15 cellular contexts compared by ENCODE assay signal in the genomic region with DNA sequence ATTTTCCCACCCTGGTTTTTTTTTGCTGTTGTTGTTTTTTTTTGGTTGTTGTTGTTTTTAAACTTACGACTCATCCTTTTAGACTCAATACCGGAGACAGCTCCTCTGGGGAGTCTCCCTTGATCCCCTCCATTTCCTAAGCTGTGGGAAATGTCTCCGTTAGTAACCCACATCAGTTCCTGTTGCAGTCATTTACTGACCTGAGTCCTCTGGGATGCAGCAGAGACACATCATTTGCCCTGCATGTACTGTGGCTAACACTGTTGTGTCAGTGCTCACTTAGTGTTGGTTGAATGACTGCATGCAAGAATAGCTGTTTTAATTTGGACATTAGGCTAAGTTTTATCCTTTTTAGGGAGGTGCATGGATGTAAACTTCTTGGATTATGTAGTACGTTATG.
DNase-seq lines count a peak whose midpoint lies in the region; ATAC-seq and TF ChIP-seq lines count a peak whose summit lies in the region.
"Had no signal": no experiment of that assay in that cellular context is flagged by ENCODE, and none has a peak within 500 bp of the region (broad histone marks: within the 10 kb centered on the region; RNA-seq: fewer than 3 reads in every experiment).

No MANE protein-coding gene starts in this region.

- POLR2A ChIA-PET in CD8-positive, alpha-beta T cell (lab: Charles Lee), result no interaction called here

- H3K9me3 Mint-ChIP-seq in CD8-positive, alpha-beta T cell, result no peaks in the 10 kb centered on the region
- no peaks in the 10 kb centered on the region for H3K9me3 Mint-ChIP-seq in central memory CD8-positive, alpha-beta T cell
- H3K9me3 Mint-ChIP-seq in natural killer cell treated with Interleukin-12 subunit alpha and Interleukin-12 subunit beta and Interleukin-15 and Interleukin-18, amount 100 ng/mL, for 72 hours, result no peaks in the 10 kb centered on the region

- no peak for ATAC-seq in CD8-positive, alpha-beta T cell
- ATAC-seq in HG03196 (IDR thresholded peaks at IDR 0.05; ENCODE audit: unreplicated experiment) (peak; percentile 34), GM18519 (IDR thresholded peaks at IDR 0.05; ENCODE audit: low FRiP score, unreplicated experiment) (no peak), HG03521 (IDR thresholded peaks at IDR 0.05; ENCODE audit: unreplicated experiment) (no peak)
- no peak for ATAC-seq in central memory CD8-positive, alpha-beta T cell (replicated peaks; ENCODE audit: extremely low read depth, poor library complexity, severe bottlenecking)
- peak; percentile 82 for ATAC-seq in natural killer cell treated with Interleukin-12 subunit alpha and Interleukin-12 subunit beta and Interleukin-15 and Interleukin-18, amount 100 ng/mL, for 72 hours
- ATAC-seq: HCT116, lower lobe of right lung had no signal

- peaks cover 53% of the 10 kb centered on the region for H3K4me1 ChIP-seq in CD8-positive, alpha-beta T cell (ENCODE audit: insufficient read depth, low read length)
- peaks cover 3% of the 10 kb centered on the region for H3K4me1 ChIP-seq in effector memory CD4-positive, alpha-beta T cell (ENCODE audit: control insufficient read depth, insufficient read depth, low read length, poor library complexity, severe bottlenecking)

- H3K36me3 ChIP-seq in CD8-positive, alpha-beta T cell (ENCODE audit: insufficient read depth, low read length), result peaks cover 7% of the 10 kb centered on the region
- H3K36me3 ChIP-seq in effector memory CD4-positive, alpha-beta T cell (ENCODE audit: control insufficient read depth, insufficient read depth, low read length), result peaks cover 18% of the 10 kb centered on the region
- H3K36me3 ChIP-seq: lower lobe of right lung had no signal

- no peak for TF ChIP-seq CTCF in CD8-positive, alpha-beta T cell (IDR thresholded peaks at IDR 0.05)

- H3K27ac ChIP-seq in CD8-positive, alpha-beta T cell (ENCODE audit: low read depth, low read length), result no peak overlapping the region
- no peak overlapping the region for H3K27ac ChIP-seq in effector memory CD4-positive, alpha-beta T cell (ENCODE audit: insufficient read depth, low read length, poor library complexity, severe bottlenecking)
- H3K27ac ChIP-seq: lower lobe of right lung had no signal

- peak overlapping the region; percentile 81 for H3K27ac Mint-ChIP-seq in CD8-positive, alpha-beta T cell
- peak overlapping the region; percentile 85 for H3K27ac Mint-ChIP-seq in central memory CD8-positive, alpha-beta T cell (ENCODE audit: low read depth)
- peak overlapping the region; percentile 74 to 94 for H3K27ac Mint-ChIP-seq in natural killer cell treated with Interleukin-12 subunit alpha and Interleukin-12 subunit beta and Interleukin-15 and Interleukin-18, amount 100 ng/mL, for 72 hours

- no peak for DNase-seq in CD8-positive, alpha-beta T cell
- DNase-seq in central memory CD8-positive, alpha-beta T cell (ENCODE audit: low spot score in 2 of 2), result no peak
- no peak for DNase-seq in natural killer cell treated with Interleukin-12 subunit alpha and Interleukin-12 subunit beta and Interleukin-15 and Interleukin-18, amount 100 ng/mL, for 72 hours (ENCODE audit: low spot score)
- no peak for DNase-seq in effector memory CD4-positive, alpha-beta T cell
- no peak for DNase-seq in NCI-H69 (lab: John Stamatoyannopoulos, UW)
- DNase-seq: activated CD4-positive, CD25-positive, alpha-beta regulatory T cell; aorta; DMS53; lower lobe of right lung; NCI-H2107; stimulated activated CD8-positive, alpha-beta memory T cell treated with anti-CD3 and anti-CD28 coated beads, Interleukin-4, amount 100 ng/mL, for 48 hours had no signal

- H3K27me3 Mint-ChIP-seq in CD8-positive, alpha-beta T cell (ENCODE audit: low read depth), result no peaks in the 10 kb centered on the region
- no peaks in the 10 kb centered on the region for H3K27me3 Mint-ChIP-seq in central memory CD8-positive, alpha-beta T cell
- H3K27me3 Mint-ChIP-seq in natural killer cell treated with Interleukin-12 subunit alpha and Interleukin-12 subunit beta and Interleukin-15 and Interleukin-18, amount 100 ng/mL, for 72 hours, result no peaks in the 10 kb centered on the region

- no peaks in the 10 kb centered on the region for H3K27me3 ChIP-seq in CD8-positive, alpha-beta T cell (ENCODE audit: insufficient read depth, low read length)
- no peaks in the 10 kb centered on the region for H3K27me3 ChIP-seq in effector memory CD4-positive, alpha-beta T cell (replicated peaks; ENCODE audit: control insufficient read depth, insufficient read depth, low read length, poor library complexity, severe bottlenecking)

- H3K4me3 ChIP-seq in CD8-positive, alpha-beta T cell (ENCODE audit: low read depth, low read length), result no peak overlapping the region
- H3K4me3 ChIP-seq in effector memory CD4-positive, alpha-beta T cell (ENCODE audit: insufficient read depth, low read depth, low read length, poor library complexity, severe bottlenecking), result no peak overlapping the region
- H3K4me3 ChIP-seq: lower lobe of right lung had no signal

- CTCF ChIA-PET in CD8-positive, alpha-beta T cell (lab: Charles Lee), result interaction anchor here (0.8 kb wide), 1 partner anchor 24 kb away, joined by 3 read pairs; no protein-coding TSS in a partner anchor

- H3K36me3 Mint-ChIP-seq in CD8-positive, alpha-beta T cell, result peaks cover 47% of the 10 kb centered on the region
- peaks cover 28% of the 10 kb centered on the region for H3K36me3 Mint-ChIP-seq in central memory CD8-positive, alpha-beta T cell (ENCODE audit: insufficient read depth)
- peaks cover 7% of the 10 kb centered on the region for H3K36me3 Mint-ChIP-seq in natural killer cell treated with Interleukin-12 subunit alpha and Interleukin-12 subunit beta and Interleukin-15 and Interleukin-18, amount 100 ng/mL, for 72 hours

- no peaks in the 10 kb centered on the region for H3K9me3 ChIP-seq in CD8-positive, alpha-beta T cell (ENCODE audit: low read length)
- no peaks in the 10 kb centered on the region for H3K9me3 ChIP-seq in effector memory CD4-positive, alpha-beta T cell (ENCODE audit: control insufficient read depth, low read length)
- H3K9me3 ChIP-seq: lower lobe of right lung had no signal

- peaks cover 55% of the 10 kb centered on the region for H3K4me1 Mint-ChIP-seq in CD8-positive, alpha-beta T cell (ENCODE audit: low read depth)
- H3K4me1 Mint-ChIP-seq in central memory CD8-positive, alpha-beta T cell, result peaks cover 42% of the 10 kb centered on the region
- H3K4me1 Mint-ChIP-seq in natural killer cell treated with Interleukin-12 subunit alpha and Interleukin-12 subunit beta and Interleukin-15 and Interleukin-18, amount 100 ng/mL, for 72 hours (ENCODE audit: low read depth in 2 of 2), result peaks cover 25 to 41% of the 10 kb centered on the region in 2 donors

- intact Hi-C loops in CD8-positive, alpha-beta T cell (cut with DNase I, micrococcal nuclease), result no loop called here

- peak overlapping the region; percentile 10 for H3K4me3 Mint-ChIP-seq in CD8-positive, alpha-beta T cell
- peak overlapping the region; percentile 12 for H3K4me3 Mint-ChIP-seq in central memory CD8-positive, alpha-beta T cell
- peak overlapping the region; percentile 42 for H3K4me3 Mint-ChIP-seq in natural killer cell treated with Interleukin-12 subunit alpha and Interleukin-12 subunit beta and Interleukin-15 and Interleukin-18, amount 100 ng/mL, for 72 hours

Comparison
In these comparisons a context has a peak if more than half of its experiments do, and no peak if none do; other contexts are left out.
1. ATAC-seq: peak in HG03196 (single experiment) and natural killer cell treated with Interleukin-12 subunit alpha and Interleukin-12 subunit beta and Interleukin-15 and Interleukin-18, amount 100 ng/mL, for 72 hours (2 of 2); none in CD8-positive, alpha-beta T cell (single experiment), central memory CD8-positive, alpha-beta T cell (single experiment), GM18519 (single experiment) and HG03521 (single experiment).
2. Peak in every context shown above with its lines, with median percentiles within 50 percentile points of each other: H3K27ac Mint-ChIP-seq and H3K4me3 Mint-ChIP-seq.